8 cellular contexts compared by ENCODE assay signal in genomic region chr20:33401922-33402369, GRCh38. TPM values are rescaled to one million over a fixed set of nuclear protein-coding genes. Genes with fewer than 3 reads are reported as not detected.
DNase-seq lines count a peak whose midpoint lies in the region; ATAC-seq and TF ChIP-seq lines count a peak whose summit lies in the region.

No MANE protein-coding gene starts in this region.

- 51 to 56% methylated on average over 8 of the region's 8 CpGs for WGBS in aorta, 2 donors

- intact Hi-C loops in aorta (cut with DNase I): no loop called here

- H3K4me3 Mint-ChIP-seq in chondrocyte (ENCODE audit: unreplicated experiment): peak overlapping the region; percentile 92

- H3K36me3 ChIP-seq in mucosa of rectum (ENCODE audit: control insufficient read depth in 2 of 2, insufficient read depth in 2 of 2, low read length in 2 of 2) (no peaks in the 10 kb centered on the region), aorta (ENCODE audit: control insufficient read depth in 1 of 2, insufficient read depth in 2 of 2, low read length in 1 of 2) (no peaks in the 10 kb centered on the region)

- no peaks in the 10 kb centered on the region for H3K9me3 ChIP-seq in mucosa of rectum (ENCODE audit: control insufficient read depth in 2 of 2, low read length in 2 of 2)
- no peaks in the 10 kb centered on the region for H3K9me3 ChIP-seq in aorta (ENCODE audit: control insufficient read depth, low read length)

- H3K4me1 ChIP-seq in mucosa of rectum (ENCODE audit: control insufficient read depth in 2 of 2, insufficient read depth in 2 of 2, low read length in 2 of 2) (peaks cover 10 to 14% of the 10 kb centered on the region in 2 donors), aorta (ENCODE audit: control insufficient read depth in 1 of 2, insufficient read depth in 2 of 2, low read length in 2 of 2) (no peaks in the 10 kb centered on the region)

- H3K4me3 ChIP-seq in mucosa of rectum (ENCODE audit: low read length in 2 of 2): peak overlapping the region; percentile 96 to 98
- H3K4me3 ChIP-seq in aorta (ENCODE audit: low read length in 2 of 2): no peak overlapping the region

- no peaks in the 10 kb centered on the region for H3K27me3 Mint-ChIP-seq in chondrocyte (ENCODE audit: low read depth)

- H3K27me3 ChIP-seq in mucosa of rectum (ENCODE audit: control insufficient read depth in 2 of 2, insufficient read depth in 2 of 2, low read length in 2 of 2) (no peaks in the 10 kb centered on the region), aorta (ENCODE audit: control insufficient read depth in 1 of 2, insufficient read depth in 2 of 2, low read length in 1 of 2) (no peaks in the 10 kb centered on the region)

- TF ChIP-seq CTCF in chondrocyte (IDR thresholded peaks at IDR 0.05): no peak

- ATAC-seq in aorta (ENCODE audit: low FRiP score): no peak

- H3K9me3 Mint-ChIP-seq in chondrocyte (ENCODE audit: low read depth): no peaks in the 10 kb centered on the region

- peaks cover 32% of the 10 kb centered on the region for H3K4me1 Mint-ChIP-seq in chondrocyte (ENCODE audit: low read depth)

- H3K36me3 Mint-ChIP-seq in chondrocyte (ENCODE audit: low read depth): peaks cover 1% of the 10 kb centered on the region

- peak overlapping the region; percentile 73 to 91 for H3K9ac ChIP-seq in mucosa of rectum (ENCODE audit: low read depth in 1 of 2, low read length in 2 of 2)

- no peak overlapping the region for H3K27ac ChIP-seq in mucosa of rectum (ENCODE audit: low read depth in 2 of 2, low read length in 2 of 2)
- H3K27ac ChIP-seq in aorta (ENCODE audit: low read depth in 1 of 2, low read length in 2 of 2): no peak overlapping the region

- DNase-seq in EL: peak; percentile 22
- DNase-seq in NCI-H69 (lab: John Stamatoyannopoulos, UW): peak; percentile 60
- no peak for DNase-seq in chondrocyte (ENCODE audit: low spot score)
- no peak for DNase-seq in iPS-NIHi11 (ENCODE audit: low spot score)
- DNase-seq in aorta: no peak
- no peak for DNase-seq in H4 (ENCODE audit: low spot score)
- DNase-seq in dedifferentiated amniotic fluid mesenchymal stem cell (ENCODE audit: extremely low spot score): no peak

- no peak overlapping the region for H3K27ac Mint-ChIP-seq in chondrocyte (ENCODE audit: unreplicated experiment)

RNA-seq across cellular contexts. Expression of gene CDK5RAP1, which starts 0.6 kb away (rescaled TPM):
- 21.7 to 28.3 TPM (median 26.1 TPM) in 3 replicates for total RNA-seq in chondrocyte
- total RNA-seq in aorta: 10 to 100 TPM; 23.4 to 23.9 TPM
- polyA plus RNA-seq in aorta: 10 to 100 TPM; 16.8 to 65.7 TPM
- 25.5 and 29.4 TPM in 2 replicates for total RNA-seq in H4 (2014; rRNA removed; shearing (Covaris generic))

RNA-seq across cellular contexts. Expression of gene SNTA1, which starts 41.6 kb away (rescaled TPM):
- total RNA-seq in chondrocyte (22.3 to 68.1 TPM (median 63.3 TPM) in 3 replicates), aorta (10 to 100 TPM; 37.5 to 43.2 TPM)
- 10 to 100 TPM; 46.3 to 61.4 TPM for polyA plus RNA-seq in aorta
- total RNA-seq in H4 (2014; rRNA removed; shearing (Covaris generic)): 9.2 and 12.5 TPM in 2 replicates

Comparison
In these comparisons a context has a peak if more than half of its experiments do, and no peak if none do; other contexts are left out.
1. DNase-seq: peak in EL (single experiment) and NCI-H69 (single experiment); none in chondrocyte (single experiment), iPS-NIHi11 (single experiment), aorta (0 of 2), H4 (single experiment) and dedifferentiated amniotic fluid mesenchymal stem cell (single experiment).
2. H3K4me3 ChIP-seq: peak in mucosa of rectum (2 of 2); none in aorta (0 of 2).